ENCODE assay signal across 8 cellular contexts in the genomic region with DNA sequence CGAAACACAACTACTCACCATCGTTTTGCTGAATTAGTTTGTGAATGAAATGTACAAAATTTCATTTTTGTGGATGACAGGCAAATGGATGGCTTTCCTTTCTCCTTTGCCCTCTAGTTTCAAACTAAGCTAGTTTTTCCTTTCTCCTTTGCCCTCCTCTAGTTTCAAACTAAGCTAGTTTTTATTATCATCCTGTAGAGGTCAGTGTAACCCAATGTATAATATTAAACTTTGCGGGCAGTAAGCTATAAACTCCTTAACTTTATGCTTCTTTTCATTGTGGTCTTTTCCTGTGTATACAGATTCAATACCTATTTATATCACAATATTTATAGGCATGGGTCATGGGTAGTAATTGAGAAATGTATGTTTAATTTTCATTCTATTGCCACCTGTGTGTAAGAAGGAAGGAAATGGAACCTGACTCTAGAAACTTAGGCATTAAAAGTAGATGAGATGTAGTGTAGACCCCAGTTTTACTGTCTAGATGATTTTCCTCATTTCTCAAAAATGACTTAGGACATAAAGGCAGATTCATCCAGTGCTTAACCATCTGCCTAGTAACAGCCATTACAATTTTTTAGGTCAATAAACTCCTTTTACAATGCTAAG. TPM values are rescaled to one million over a fixed set of nuclear protein-coding genes. Genes with fewer than 3 reads are reported as not detected.
A peak's percentile ranks its signal among the peaks of the same experiment; 100 is the strongest.
DNase-seq lines count a peak whose midpoint lies in the region; ATAC-seq and TF ChIP-seq lines count a peak whose summit lies in the region.

No MANE protein-coding gene starts in this region.

- no peak for ATAC-seq in activated CD8-positive, alpha-beta T cell treated with anti-CD3 and anti-CD28 coated beads for 36 hours
- no peak for ATAC-seq in activated CD8-positive, alpha-beta T cell treated with anti-CD3 and anti-CD28 coated beads, Interleukin-2, amount 10 ng/mL, durations not matched to agents 7 days and 5 days
- ATAC-seq in GM19023 (IDR thresholded peaks at IDR 0.05; ENCODE audit: unreplicated experiment): no peak

- peaks cover 1% of the 10 kb centered on the region for H3K27me3 Mint-ChIP-seq in activated CD8-positive, alpha-beta T cell treated with anti-CD3 and anti-CD28 coated beads for 36 hours
- H3K27me3 Mint-ChIP-seq in activated CD8-positive, alpha-beta T cell treated with anti-CD3 and anti-CD28 coated beads, Interleukin-2, amount 10 ng/mL, durations not matched to agents 7 days and 5 days (ENCODE audit: low read depth): peaks cover 10% of the 10 kb centered on the region
- peaks cover 22% of the 10 kb centered on the region for H3K27me3 Mint-ChIP-seq in activated T-helper 1 cell treated with anti-CD3 and anti-CD28 coated beads, Interleukin-12 subunit alpha, Interleukin-12 subunit beta, Interleukin-2, Interleukin-4 antibody, amounts not matched to agents 30 ng/mL and 10 ng/mL and 1 ng/mL, durations not matched to agents 14 hours and 24 hours and 36 hours (ENCODE audit: insufficient read depth)

- H3K27ac Mint-ChIP-seq in activated CD8-positive, alpha-beta T cell treated with anti-CD3 and anti-CD28 coated beads for 36 hours: no peak overlapping the region
- H3K27ac Mint-ChIP-seq in activated CD8-positive, alpha-beta T cell treated with anti-CD3 and anti-CD28 coated beads, Interleukin-2, amount 10 ng/mL, durations not matched to agents 7 days and 5 days: no peak overlapping the region
- no peak overlapping the region for H3K27ac Mint-ChIP-seq in activated T-helper 1 cell treated with anti-CD3 and anti-CD28 coated beads, Interleukin-12 subunit alpha, Interleukin-12 subunit beta, Interleukin-2, Interleukin-4 antibody, amounts not matched to agents 30 ng/mL and 10 ng/mL and 1 ng/mL, durations not matched to agents 14 hours and 24 hours and 36 hours

- no peak overlapping the region for H3K4me3 Mint-ChIP-seq in activated CD8-positive, alpha-beta T cell treated with anti-CD3 and anti-CD28 coated beads for 36 hours
- no peak overlapping the region for H3K4me3 Mint-ChIP-seq in activated CD8-positive, alpha-beta T cell treated with anti-CD3 and anti-CD28 coated beads, Interleukin-2, amount 10 ng/mL, durations not matched to agents 7 days and 5 days
- no peak overlapping the region for H3K4me3 Mint-ChIP-seq in activated T-helper 1 cell treated with anti-CD3 and anti-CD28 coated beads, Interleukin-12 subunit alpha, Interleukin-12 subunit beta, Interleukin-2, Interleukin-4 antibody, amounts not matched to agents 30 ng/mL and 10 ng/mL and 1 ng/mL, durations not matched to agents 14 hours and 24 hours and 36 hours

- POLR2A ChIA-PET in activated CD8-positive, alpha-beta T cell treated with anti-CD3 and anti-CD28 coated beads for 36 hours (lab: Charles Lee): no interaction called here
- POLR2A ChIA-PET in activated CD8-positive, alpha-beta T cell treated with anti-CD3 and anti-CD28 coated beads, Interleukin-2, amount 10 ng/mL, durations not matched to agents 7 days and 5 days (lab: Charles Lee): interaction anchor here (0.5 kb wide), 2 partner anchors 754 to 1410 kb away, joined by 3 read pairs; no protein-coding TSS in a partner anchor

- H3K9me3 Mint-ChIP-seq in activated CD8-positive, alpha-beta T cell treated with anti-CD3 and anti-CD28 coated beads for 36 hours: peaks cover under 1% of the 10 kb centered on the region
- peaks cover 7% of the 10 kb centered on the region for H3K9me3 Mint-ChIP-seq in activated CD8-positive, alpha-beta T cell treated with anti-CD3 and anti-CD28 coated beads, Interleukin-2, amount 10 ng/mL, durations not matched to agents 7 days and 5 days (ENCODE audit: insufficient read depth)
- H3K9me3 Mint-ChIP-seq in activated T-helper 1 cell treated with anti-CD3 and anti-CD28 coated beads, Interleukin-12 subunit alpha, Interleukin-12 subunit beta, Interleukin-2, Interleukin-4 antibody, amounts not matched to agents 30 ng/mL and 10 ng/mL and 1 ng/mL, durations not matched to agents 14 hours and 24 hours and 36 hours: peaks cover 11% of the 10 kb centered on the region

- intact Hi-C loops in activated CD8-positive, alpha-beta T cell treated with anti-CD3 and anti-CD28 coated beads for 36 hours (cut with micrococcal nuclease): no loop called here
- intact Hi-C loops in activated T-helper 1 cell treated with anti-CD3 and anti-CD28 coated beads, Interleukin-12 subunit alpha, Interleukin-12 subunit beta, Interleukin-2, Interleukin-4 antibody, amounts not matched to agents 30 ng/mL and 10 ng/mL and 1 ng/mL, durations not matched to agents 14 hours and 24 hours and 36 hours (cut with micrococcal nuclease): loop anchor here (1.0 kb wide), 2 partner anchors 721 to 808 kb away; no protein-coding TSS in a partner anchor

- DNase-seq in activated CD8-positive, alpha-beta T cell treated with anti-CD3 and anti-CD28 coated beads for 36 hours: no peak
- no peak for DNase-seq in activated CD8-positive, alpha-beta T cell treated with anti-CD3 and anti-CD28 coated beads, Interleukin-2, amount 10 ng/mL, durations not matched to agents 7 days and 5 days
- peak; percentile 27 for DNase-seq in NCI-H345 treated with DMSO at 0.1 percent for 48 hours (lab: John Stamatoyannopoulos, UW; ENCODE audit: unreplicated experiment)
- peak; percentile 11 for DNase-seq in cerebellum (ENCODE audit: low spot score)
- peak; percentile 37 for DNase-seq in myocyte (ENCODE audit: low read depth)
- no peak for DNase-seq in KG1 (lab: John Stamatoyannopoulos, UW)
- DNase-seq in activated T-helper 1 cell treated with anti-CD3 and anti-CD28 coated beads, Interleukin-12 subunit alpha, Interleukin-12 subunit beta, Interleukin-2, Interleukin-4 antibody, amounts not matched to agents 30 ng/mL and 10 ng/mL and 1 ng/mL, durations not matched to agents 14 hours and 24 hours and 36 hours (ENCODE audit: low spot score): no peak

- no peaks in the 10 kb centered on the region for H3K4me1 Mint-ChIP-seq in activated CD8-positive, alpha-beta T cell treated with anti-CD3 and anti-CD28 coated beads for 36 hours (ENCODE audit: low read depth)
- peaks cover under 1% of the 10 kb centered on the region for H3K4me1 Mint-ChIP-seq in activated CD8-positive, alpha-beta T cell treated with anti-CD3 and anti-CD28 coated beads, Interleukin-2, amount 10 ng/mL, durations not matched to agents 7 days and 5 days (ENCODE audit: low read depth)
- H3K4me1 Mint-ChIP-seq in activated T-helper 1 cell treated with anti-CD3 and anti-CD28 coated beads, Interleukin-12 subunit alpha, Interleukin-12 subunit beta, Interleukin-2, Interleukin-4 antibody, amounts not matched to agents 30 ng/mL and 10 ng/mL and 1 ng/mL, durations not matched to agents 14 hours and 24 hours and 36 hours (ENCODE audit: low read depth): no peaks in the 10 kb centered on the region

- peak; percentile 67 for TF ChIP-seq CTCF in activated CD8-positive, alpha-beta T cell treated with anti-CD3 and anti-CD28 coated beads for 36 hours (IDR thresholded peaks at IDR 0.05)

- peaks cover under 1% of the 10 kb centered on the region for H3K36me3 Mint-ChIP-seq in activated CD8-positive, alpha-beta T cell treated with anti-CD3 and anti-CD28 coated beads for 36 hours (ENCODE audit: low read depth)
- peaks cover under 1% of the 10 kb centered on the region for H3K36me3 Mint-ChIP-seq in activated CD8-positive, alpha-beta T cell treated with anti-CD3 and anti-CD28 coated beads, Interleukin-2, amount 10 ng/mL, durations not matched to agents 7 days and 5 days (ENCODE audit: low read depth)
- no peaks in the 10 kb centered on the region for H3K36me3 Mint-ChIP-seq in activated T-helper 1 cell treated with anti-CD3 and anti-CD28 coated beads, Interleukin-12 subunit alpha, Interleukin-12 subunit beta, Interleukin-2, Interleukin-4 antibody, amounts not matched to agents 30 ng/mL and 10 ng/mL and 1 ng/mL, durations not matched to agents 14 hours and 24 hours and 36 hours (ENCODE audit: low read depth)

- CTCF ChIA-PET in activated CD8-positive, alpha-beta T cell treated with anti-CD3 and anti-CD28 coated beads for 36 hours (lab: Charles Lee): interaction anchor here (0.5 to 2.5 kb wide), 18 partner anchors 10 to 808 kb away, joined by 3 to 15 read pairs (median 3); no protein-coding TSS in a partner anchor
- CTCF ChIA-PET in activated CD8-positive, alpha-beta T cell treated with anti-CD3 and anti-CD28 coated beads, Interleukin-2, amount 10 ng/mL, durations not matched to agents 7 days and 5 days (lab: Charles Lee): interaction anchor here (0.7 to 2.5 kb wide), 21 partner anchors 9 to 925 kb away, joined by 3 to 21 read pairs (median 4); partner anchors contain the start of gene RAB3GAP1

RNA-seq across cellular contexts. Expression of gene MAP3K19, which starts 58.1 kb away (rescaled TPM):
- not detected for total RNA-seq in activated CD8-positive, alpha-beta T cell treated with anti-CD3 and anti-CD28 coated beads for 36 hours
- total RNA-seq in activated CD8-positive, alpha-beta T cell treated with anti-CD3 and anti-CD28 coated beads, Interleukin-2, amount 10 ng/mL, durations not matched to agents 7 days and 5 days: not detected
- total RNA-seq in cerebellum: 3.1 TPM
- not detected in 2 replicates for total RNA-seq in myocyte
- polyA plus RNA-seq in myocyte (2012): 0.03 TPM
- not detected in 2 replicates for total RNA-seq in activated T-helper 1 cell treated with anti-CD3 and anti-CD28 coated beads, Interleukin-12 subunit alpha, Interleukin-12 subunit beta, Interleukin-2, Interleukin-4 antibody, amounts not matched to agents 30 ng/mL and 10 ng/mL and 1 ng/mL, durations not matched to agents 14 hours and 24 hours and 36 hours

Comparison
In these comparisons a context has a peak if more than half of its experiments do, and no peak if none do; other contexts are left out.
1. DNase-seq: peak in NCI-H345 treated with DMSO at 0.1 percent for 48 hours (single experiment), cerebellum (single experiment) and myocyte (single experiment); none in activated CD8-positive, alpha-beta T cell treated with anti-CD3 and anti-CD28 coated beads for 36 hours (single experiment), activated CD8-positive, alpha-beta T cell treated with anti-CD3 and anti-CD28 coated beads, Interleukin-2, amount 10 ng/mL, durations not matched to agents 7 days and 5 days (single experiment), KG1 (single experiment) and activated T-helper 1 cell treated with anti-CD3 and anti-CD28 coated beads, Interleukin-12 subunit alpha, Interleukin-12 subunit beta, Interleukin-2, Interleukin-4 antibody, amounts not matched to agents 30 ng/mL and 10 ng/mL and 1 ng/mL, durations not matched to agents 14 hours and 24 hours and 36 hours (single experiment).